20 cellular contexts compared by ENCODE assay signal in the genomic region with DNA sequence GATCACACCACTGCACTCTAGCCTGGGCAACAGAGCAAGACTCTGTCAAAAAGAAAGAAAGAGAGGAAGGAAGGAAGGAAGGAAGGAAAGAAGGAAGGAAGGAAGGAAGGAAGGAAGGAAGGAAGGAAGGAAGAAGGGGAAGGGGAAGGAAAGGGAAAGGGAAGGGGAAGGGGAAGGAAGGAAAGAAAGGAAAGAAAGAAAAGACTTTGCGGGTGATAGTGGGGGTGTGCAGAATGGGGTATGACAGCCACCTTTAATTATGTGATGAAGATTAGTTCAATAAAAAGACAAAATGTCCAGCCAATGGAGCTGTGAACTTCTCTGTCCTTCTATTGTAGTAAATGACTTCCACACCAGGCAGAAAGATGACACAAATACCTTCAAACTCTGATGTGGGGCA. TPM values are rescaled to one million over a fixed set of nuclear protein-coding genes. Genes with fewer than 3 reads are reported as not detected.
DNase-seq lines count a peak whose midpoint lies in the region; ATAC-seq, FAIRE-seq and TF ChIP-seq lines count a peak whose summit lies in the region.
"Had no signal": no experiment of that assay in that cellular context is flagged by ENCODE, and none has a peak within 500 bp of the region (broad histone marks: within the 10 kb centered on the region; RNA-seq: fewer than 3 reads in every experiment).

No MANE protein-coding gene starts in this region.

- no peak overlapping the region for H3K27ac ChIP-seq in HepG2 (ENCODE audit: extremely low read length, insufficient read depth, low read length)
- no peak overlapping the region for H3K27ac ChIP-seq in right lobe of liver
- peak overlapping the region; percentile 83 for H3K27ac ChIP-seq in VCaP
- H3K27ac ChIP-seq: 22Rv1; A549; BLaER1 treated with 17β-estradiol and CSF1 and Interleukin-3, amounts not matched to agents 10 nM and 100 nM; C4-2B had no signal

- H3K9ac ChIP-seq in HepG2 (ENCODE audit: insufficient read depth, low read depth, low read length): no peak overlapping the region
- H3K9ac ChIP-seq: BLaER1 treated with 17β-estradiol and CSF1 and Interleukin-3, amounts not matched to agents 10 nM and 100 nM had no signal

- H3K9me3 ChIP-seq in HepG2 (ENCODE audit: low read length): no peaks in the 10 kb centered on the region
- H3K9me3 ChIP-seq in right lobe of liver: no peaks in the 10 kb centered on the region
- H3K9me3 ChIP-seq: A549; BLaER1 treated with 17β-estradiol and CSF1 and Interleukin-3, amounts not matched to agents 10 nM and 100 nM; Caco-2 had no signal

- DNase-seq in HepG2 (ENCODE audit: low spot score) (no peak), right lobe of liver (no peak)
- no peak for DNase-seq in activated CD8-positive, alpha-beta memory T cell treated with anti-CD3 and anti-CD28 coated beads, Interleukin-2, amount 50 U/mL, for 48 hours
- DNase-seq: AML-193; Caco-2; Calu3; CD4-positive, alpha-beta T cell; CD8-positive, alpha-beta T cell; DMS79 treated with DMSO at 0.1 percent for 48 hours; GF-D8 had no signal

- H3K4me1 ChIP-seq in HepG2 (ENCODE audit: insufficient read depth, low read length) (peaks cover 14% of the 10 kb centered on the region), right lobe of liver (peaks cover 0 to 1% (median 0%) of the 10 kb centered on the region in 4 donors)
- H3K4me1 ChIP-seq: A549 had no signal

- no peak overlapping the region for H3K4me2 ChIP-seq in HepG2 (ENCODE audit: low read depth, low read length)
- H3K4me2 ChIP-seq: A549; BLaER1 treated with 17β-estradiol and CSF1 and Interleukin-3, amounts not matched to agents 10 nM and 100 nM had no signal

- intact Hi-C loops in HepG2 (cut with micrococcal nuclease; ENCODE audit: unreplicated experiment): no loop called here
- intact Hi-C loops in right lobe of liver (cut with DNase I): loop anchor here in 1 of 2 donors (10.0 kb wide), 1 partner anchor 56 kb away; the partner anchor contains the start of gene PRDM10

- H3K4me3 ChIP-seq in HepG2 (replicated peaks in 1 of 3; ENCODE audit: insufficient read depth in 1 of 3, low read depth in 2 of 3, low read length in 3 of 3) (no peak overlapping the region), right lobe of liver (no peak overlapping the region)
- H3K4me3 ChIP-seq: A549; BLaER1 treated with 17β-estradiol and CSF1 and Interleukin-3, amounts not matched to agents 10 nM and 100 nM had no signal

- no peak for TF ChIP-seq EP300 in HepG2 (IDR thresholded peaks at IDR 0.05; ENCODE audit: low read depth in 2 of 2, low read length in 2 of 2)
- no peak for TF ChIP-seq EP300 in HepG2 (CRISPR knock-in tag; IDR thresholded peaks at IDR 0.05; ENCODE audit: borderline replicate concordance)

- TF ChIP-seq CTCF in HepG2 (CRISPR knock-in tag; IDR thresholded peaks at IDR 0.05) (no peak), right lobe of liver (IDR thresholded peaks at IDR 0.05) (no peak), VCaP (conservative IDR thresholded peaks at IDR 0.05) (no peak)

- no peaks in the 10 kb centered on the region for H4K20me1 ChIP-seq in HepG2 (ENCODE audit: insufficient read depth, low read length)
- H4K20me1 ChIP-seq: BLaER1 treated with 17β-estradiol and CSF1 and Interleukin-3, amounts not matched to agents 10 nM and 100 nM had no signal

- no peaks in the 10 kb centered on the region for H3K79me2 ChIP-seq in HepG2 (ENCODE audit: insufficient read depth, low read length)

- BruUV-seq in HepG2 (replicated peaks; lab: Mats Ljungman, UMichigan): no TSS peak

- no peak for ATAC-seq in HepG2
- no peak for ATAC-seq in right lobe of liver
- no peak for ATAC-seq in HG02852 (IDR thresholded peaks at IDR 0.05; ENCODE audit: unreplicated experiment)
- ATAC-seq: A549; CD8-positive, alpha-beta T cell had no signal

- H3K36me3 ChIP-seq in HepG2 (replicated peaks in 1 of 2; ENCODE audit: control insufficient read depth in 1 of 2, insufficient read depth in 2 of 2, low read length in 2 of 2): no peaks in the 10 kb centered on the region
- H3K36me3 ChIP-seq in right lobe of liver: no peaks in the 10 kb centered on the region
- H3K36me3 ChIP-seq: BLaER1 treated with 17β-estradiol and CSF1 and Interleukin-3, amounts not matched to agents 10 nM and 100 nM had no signal

- CTCF ChIA-PET in HepG2 (lab: Yijun Ruan, JAX; ENCODE audit: low intra/inter-chr PET ratio, low total read pairs): no interaction called here

- WGBS in HepG2 (ENCODE audit: low lambda C conversion rate): 95% methylated on average over 1 of the region's 1 CpG
- 100% methylated on average over 1 of the region's 1 CpG for WGBS in right lobe of liver (ENCODE audit: insufficient coverage, low coverage, low lambda C conversion rate, missing lambda C conversion rate)

- in situ Hi-C loops in HepG2 (cut with HindIII; ENCODE audit: extremely low pct_ligation_motif_present, low pct_unique_long_range_greater_than_20kb): no loop called here

- no peak for TF ChIP-seq RAD21 in HepG2 (CRISPR knock-in tag; IDR thresholded peaks at IDR 0.05)

- FAIRE-seq in HepG2 (lab: Jason Lieb, UNC): no peak
- FAIRE-seq: A549, D721Med, G401.6, GM12891, GM19239 had no signal

- H2AFZ ChIP-seq in HepG2 (ENCODE audit: low read length): no peak overlapping the region

- TF ChIP-seq POLR2A in HepG2 (IDR thresholded peaks at IDR 0.05; ENCODE audit: insufficient read depth in 1 of 2, low read depth in 2 of 2, low read length in 2 of 2) (no peak), right lobe of liver (IDR thresholded peaks at IDR 0.05) (no peak)

- POLR2A ChIA-PET in HepG2 (lab: Yijun Ruan, JAX): no interaction called here

- H3K27me3 ChIP-seq in HepG2 (ENCODE audit: control insufficient read depth in 1 of 2, insufficient read depth in 2 of 2, low read length in 2 of 2) (peaks cover 2 to 8% of the 10 kb centered on the region in 2 experiments; a peak in 2 of 5 replicates), right lobe of liver (no peaks in the 10 kb centered on the region)
- H3K27me3 ChIP-seq: BLaER1 treated with 17β-estradiol and CSF1 and Interleukin-3, amounts not matched to agents 10 nM and 100 nM had no signal

TF ChIP-seq in HepG2, 621 proteins besides CTCF, POLR2A, EP300 and RAD21:
- TF ChIP-seq TCF7L2 (IDR thresholded peaks at IDR 0.05; ENCODE audit: low read depth, low read length) (no peak), HNRNPK (IDR thresholded peaks at IDR 0.05; ENCODE audit: low read depth, low read length, poor library complexity, severe bottlenecking) (peak; percentile 77), ZNF207 (IDR thresholded peaks at IDR 0.05; ENCODE audit: borderline replicate concordance) (no peak), KAT7 (CRISPR knock-in tag; IDR thresholded peaks at IDR 0.05; ENCODE audit: borderline replicate concordance) (no peak), SRF (IDR thresholded peaks at IDR 0.05; ENCODE audit: low read depth, low read length) (no peak)

RNA-seq across cellular contexts. Expression of gene APLP2, which starts 8.7 kb away (rescaled TPM):
- total RNA-seq in HepG2 (2016; rRNA removed; fragmentation: Illumina TruSeq; extraction: Trizol): 154 and 315 TPM in 2 replicates
- 34.6 and 35.6 TPM in 2 replicates for total RNA-seq in HepG2 (2016; cell fraction: cytosol; rRNA removed; fragmentation: Illumina TruSeq; extraction: Trizol; ENCODE audit: low read depth)
- 137 and 320 TPM in 2 replicates for total RNA-seq in HepG2 (2016; cell fraction: insoluble cytoplasmic fraction; rRNA removed; fragmentation: Illumina TruSeq; extraction: Trizol)
- total RNA-seq in HepG2 (2016; cell fraction: membrane; rRNA removed; fragmentation: Illumina TruSeq; extraction: Trizol): 41.4 and 45.9 TPM in 2 replicates
- 264 and 296 TPM in 2 replicates for total RNA-seq in HepG2 (2016; cell fraction: nucleus; rRNA removed; fragmentation: Illumina TruSeq; extraction: Trizol)
- polyA plus RNA-seq in HepG2 (2011; rRNA removed): 591 and 594 TPM in 2 replicates
- 396 and 486 TPM in 2 replicates for polyA plus RNA-seq in HepG2 (2011; cell fraction: cytosol; rRNA removed)
- 223 and 286 TPM in 2 replicates for polyA plus RNA-seq in HepG2 (2011; cell fraction: nucleus; rRNA removed)
- polyA plus RNA-seq in HepG2 (2012): 481 and 597 TPM in 2 replicates
- 12.9 and 14.3 TPM in 2 replicates for polyA plus RNA-seq in HepG2 (2016; cell fraction: cytosol; fragmentation: Illumina TruSeq; extraction: Trizol; ENCODE audit: low read depth)
- polyA plus RNA-seq in HepG2 (2016; cell fraction: insoluble cytoplasmic fraction; fragmentation: Illumina TruSeq; extraction: Trizol; ENCODE audit: low read depth): 150 and 155 TPM in 2 replicates
- polyA plus RNA-seq in HepG2 (2016; cell fraction: membrane; fragmentation: Illumina TruSeq; extraction: Trizol; ENCODE audit: low read depth): 25.1 and 29.6 TPM in 2 replicates
- polyA plus RNA-seq in HepG2 (2016; cell fraction: nucleus; fragmentation: Illumina TruSeq; extraction: Trizol; ENCODE audit: insufficient read depth, low read depth): 409 and 433 TPM in 2 replicates
- 59.6 and 259 TPM in 2 replicates for polyA minus RNA-seq in HepG2 (2011; rRNA and poly(A)+ RNA removed; ENCODE audit: low replicate concordance)
- 166 and 220 TPM in 2 replicates for polyA minus RNA-seq in HepG2 (2011; cell fraction: cytosol; rRNA and poly(A)+ RNA removed)
- polyA minus RNA-seq in HepG2 (2011; cell fraction: nucleus; rRNA and poly(A)+ RNA removed): 124 and 168 TPM in 2 replicates
- 100 to 1,000 TPM; 184 to 255 (median 252) TPM for total RNA-seq in right lobe of liver

RNA-seq across cellular contexts. Expression of gene PRDM10, which starts 58.4 kb away (rescaled TPM):
- 5.8 and 7.6 TPM in 2 replicates for total RNA-seq in HepG2 (2016; rRNA removed; fragmentation: Illumina TruSeq; extraction: Trizol)
- 1.8 and 4.1 TPM in 2 replicates for total RNA-seq in HepG2 (2016; cell fraction: cytosol; rRNA removed; fragmentation: Illumina TruSeq; extraction: Trizol; ENCODE audit: low read depth)
- total RNA-seq in HepG2 (2016; cell fraction: insoluble cytoplasmic fraction; rRNA removed; fragmentation: Illumina TruSeq; extraction: Trizol): 4.7 and 5.0 TPM in 2 replicates
- total RNA-seq in HepG2 (2016; cell fraction: membrane; rRNA removed; fragmentation: Illumina TruSeq; extraction: Trizol): 2.4 and 3.3 TPM in 2 replicates
- 8.7 and 10.3 TPM in 2 replicates for total RNA-seq in HepG2 (2016; cell fraction: nucleus; rRNA removed; fragmentation: Illumina TruSeq; extraction: Trizol)
- polyA plus RNA-seq in HepG2 (2011; rRNA removed): 5.7 and 8.3 TPM in 2 replicates
- 2.5 and 2.9 TPM in 2 replicates for polyA plus RNA-seq in HepG2 (2011; cell fraction: cytosol; rRNA removed)
- polyA plus RNA-seq in HepG2 (2011; cell fraction: nucleus; rRNA removed): 22.9 and 26.5 TPM in 2 replicates
- 3.2 and 5.1 TPM in 2 replicates for polyA plus RNA-seq in HepG2 (2012)
- 0.12 and 0.21 TPM in 2 replicates for polyA plus RNA-seq in HepG2 (2016; cell fraction: cytosol; fragmentation: Illumina TruSeq; extraction: Trizol; ENCODE audit: low read depth)
- polyA plus RNA-seq in HepG2 (2016; cell fraction: insoluble cytoplasmic fraction; fragmentation: Illumina TruSeq; extraction: Trizol; ENCODE audit: low read depth): 4.0 and 4.5 TPM in 2 replicates
- 0.57 and 0.73 TPM in 2 replicates for polyA plus RNA-seq in HepG2 (2016; cell fraction: membrane; fragmentation: Illumina TruSeq; extraction: Trizol; ENCODE audit: low read depth)
- polyA plus RNA-seq in HepG2 (2016; cell fraction: nucleus; fragmentation: Illumina TruSeq; extraction: Trizol; ENCODE audit: insufficient read depth, low read depth): 15.4 and 16.4 TPM in 2 replicates
- 26.0 and 28.8 TPM in 2 replicates for polyA minus RNA-seq in HepG2 (2011; rRNA and poly(A)+ RNA removed; ENCODE audit: low replicate concordance)
- polyA minus RNA-seq in HepG2 (2011; cell fraction: cytosol; rRNA and poly(A)+ RNA removed): 4.9 and 5.3 TPM in 2 replicates
- 10.2 and 19.1 TPM in 2 replicates for polyA minus RNA-seq in HepG2 (2011; cell fraction: nucleus; rRNA and poly(A)+ RNA removed)
- 1 to 10 TPM; 3.4 to 6.8 (median 4.4) TPM for total RNA-seq in right lobe of liver
